Comparison of ENCODE assay signal across 8 cellular contexts in the genomic region with DNA sequence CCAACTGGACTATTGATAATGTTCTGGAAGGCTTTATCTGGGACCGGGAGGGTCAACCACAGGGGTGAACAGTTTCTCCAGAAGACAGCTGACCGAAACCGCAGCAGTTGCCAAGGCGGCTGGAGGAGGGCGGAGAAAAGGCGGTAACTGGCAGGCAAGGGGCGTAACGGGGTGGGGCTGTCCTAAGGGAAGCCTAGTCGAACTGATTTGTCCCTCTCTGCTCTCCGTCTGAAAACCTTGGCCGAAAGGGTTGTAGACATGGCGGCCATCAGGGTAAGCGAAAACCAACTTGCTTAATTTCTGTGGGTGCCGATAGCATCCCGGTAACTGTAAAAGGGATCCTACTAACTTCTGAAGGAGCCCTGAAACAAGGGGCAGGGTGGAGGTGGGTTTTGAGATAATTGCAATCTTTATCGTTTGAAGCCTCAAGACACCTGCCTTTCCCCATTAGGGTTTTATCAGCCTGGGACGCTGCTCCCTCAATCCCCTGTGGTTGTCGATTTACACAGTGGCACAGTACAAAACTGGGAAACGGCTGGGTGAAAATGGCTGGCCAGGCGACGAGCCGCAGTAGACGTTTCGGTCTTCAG. TPM values are rescaled to one million over a fixed set of nuclear protein-coding genes. Genes with fewer than 3 reads are reported as not detected.
DNase-seq lines count a peak whose midpoint lies in the region; ATAC-seq and TF ChIP-seq lines count a peak whose summit lies in the region.

APOOL (plus strand) TSS at position 223 of the 590 bp plus-strand sequence; CDS start at position 259, 36 bp downstream.

- H3K9me3 Mint-ChIP-seq in activated naive CD4-positive, alpha-beta T cell treated with anti-CD3 and anti-CD28 coated beads, Interleukin-2, amount 50 U/mL, for 72 hours: no peaks in the 10 kb centered on the region

- TF ChIP-seq EP300 in ovary (IDR thresholded peaks at IDR 0.05): no peak

- peak; percentile 98 for ATAC-seq in HG02571 (IDR thresholded peaks at IDR 0.05; ENCODE audit: unreplicated experiment)
- ATAC-seq in activated naive CD4-positive, alpha-beta T cell treated with anti-CD3 and anti-CD28 coated beads, Interleukin-2, amount 50 U/mL, for 72 hours: peak; percentile 98
- ATAC-seq in Right ventricle myocardium inferior: peak; percentile 100

- H3K36me3 ChIP-seq in ovary: no peaks in the 10 kb centered on the region
- H3K36me3 ChIP-seq in thyroid gland: no peaks in the 10 kb centered on the region

- H3K27ac Mint-ChIP-seq in activated naive CD4-positive, alpha-beta T cell treated with anti-CD3 and anti-CD28 coated beads, Interleukin-2, amount 50 U/mL, for 72 hours: peak within 1 kb of the TSS; percentile 72 to 79

- DNase-seq in GM04504 (ENCODE audit: low read depth) (peak; percentile 70), NCI-H1092 (lab: John Stamatoyannopoulos, UW) (peak; percentile 90), SKM-1 (lab: John Stamatoyannopoulos, UW; ENCODE audit: unreplicated experiment) (peak; percentile 65), Right ventricle myocardium inferior (ENCODE audit: missing footprints) (peak; percentile 86), ovary (peak; percentile 74 to 85 (median 78)), thyroid gland (peak; percentile 87 to 91)
- DNase-seq in activated naive CD4-positive, alpha-beta T cell treated with anti-CD3 and anti-CD28 coated beads, Interleukin-2, amount 50 U/mL, for 72 hours (ENCODE audit: low spot score in 2 of 2): peak; percentile 71 to 79

- TF ChIP-seq CTCF in ovary (IDR thresholded peaks at IDR 0.05) (no peak), thyroid gland (IDR thresholded peaks at IDR 0.05) (no peak)

- no peaks in the 10 kb centered on the region for H3K36me3 Mint-ChIP-seq in activated naive CD4-positive, alpha-beta T cell treated with anti-CD3 and anti-CD28 coated beads, Interleukin-2, amount 50 U/mL, for 72 hours

- TF ChIP-seq POLR2A in ovary (IDR thresholded peaks at IDR 0.05): no peak
- peak in 1 of 2 donors; percentile 40 for TF ChIP-seq POLR2A in thyroid gland (IDR thresholded peaks at IDR 0.05)

- 37 to 42% (median 37%) methylated on average over 24 of the region's 24 CpGs for WGBS in ovary, 3 donors
- WGBS in thyroid gland, 2 donors: 0 to 1% methylated on average over 7 to 24 of the region's 24 CpGs

- H3K27ac ChIP-seq in ovary: no peak within 1 kb of the TSS
- peak within 1 kb of the TSS; percentile 30 to 64 (median 46) for H3K27ac ChIP-seq in thyroid gland

- H3K27me3 ChIP-seq in ovary (no peaks in the 10 kb centered on the region), thyroid gland (no peaks in the 10 kb centered on the region)

- intact Hi-C loops in Right ventricle myocardium inferior (cut with DNase I) (no loop called here), ovary (cut with DNase I) (no loop called here), thyroid gland (cut with DNase I) (no loop called here)

- H3K4me1 ChIP-seq in ovary (ENCODE audit: insufficient read depth): peaks cover 2% of the 10 kb centered on the region
- peaks cover 0 to 4% of the 10 kb centered on the region in 2 donors for H3K4me1 ChIP-seq in thyroid gland

- H3K9me3 ChIP-seq in ovary: no peaks in the 10 kb centered on the region
- H3K9me3 ChIP-seq in thyroid gland: no peaks in the 10 kb centered on the region

- H3K4me3 ChIP-seq in ovary: peak within 1 kb of the TSS; percentile 39
- peak within 1 kb of the TSS; percentile 6 to 68 (median 27) for H3K4me3 ChIP-seq in thyroid gland (replicated peaks in 1 of 3)

RNA-seq across cellular contexts. Expression of gene APOOL, which starts in this region (rescaled TPM):
- 10 to 100 TPM; 17.1 to 21.2 TPM for total RNA-seq in activated naive CD4-positive, alpha-beta T cell treated with anti-CD3 and anti-CD28 coated beads, Interleukin-2, amount 50 U/mL, for 72 hours
- 54.2 TPM for total RNA-seq in Right ventricle myocardium inferior
- 10 to 100 TPM in 5 of 7 donors, 1 to 10 TPM in 2; 3.9 to 18.5 (median 13.3) TPM for total RNA-seq in ovary
- polyA plus RNA-seq in ovary: 10 to 100 TPM in 1 of 2 donors, 1 to 10 TPM in 1; 3.9 to 11.8 TPM
- total RNA-seq in thyroid gland: 10 to 100 TPM; 13.4 to 21.6 (median 16.2) TPM

Comparison
In these comparisons a context has a peak if more than half of its experiments do, and no peak if none do; other contexts are left out.
1. H3K27ac ChIP-seq: peak in thyroid gland (3 of 3); none in ovary (0 of 2).
2. Peak in every context shown above with its lines, with median percentiles within 50 percentile points of each other: DNase-seq and ATAC-seq.